In the genomic region with DNA sequence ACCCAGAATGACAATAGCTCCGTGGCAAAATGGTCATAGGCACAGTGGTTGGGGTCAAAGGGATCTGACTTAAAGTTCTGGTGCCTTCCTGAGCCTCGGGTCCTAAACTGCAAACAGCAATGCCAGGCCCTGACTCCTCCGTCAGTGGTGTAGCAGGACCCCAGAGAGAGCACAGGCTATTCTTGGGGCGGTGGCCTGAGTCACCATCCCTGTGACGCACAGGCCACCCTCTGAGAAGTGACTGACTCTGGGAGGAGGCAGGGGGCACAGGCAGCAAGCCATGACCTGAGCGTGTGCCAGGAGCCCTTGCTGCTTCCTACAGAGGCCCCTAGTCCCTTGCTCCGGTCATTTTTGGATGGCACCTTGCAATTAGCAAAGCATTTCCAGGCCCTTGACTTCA, we compare ENCODE assay signal across 15 cellular contexts. TPM values are rescaled to one million over a fixed set of nuclear protein-coding genes. Genes with fewer than 3 reads are reported as not detected.
A peak's percentile ranks its signal among the peaks of the same experiment; 100 is the strongest.
DNase-seq lines count a peak whose midpoint lies in the region; ATAC-seq, FAIRE-seq and TF ChIP-seq lines count a peak whose summit lies in the region.
"Had no signal": no experiment of that assay in that cellular context is flagged by ENCODE, and none has a peak within 500 bp of the region (broad histone marks: within the 10 kb centered on the region; RNA-seq: fewer than 3 reads in every experiment).

No MANE protein-coding gene starts in this region.

- no peak overlapping the region for H3K4me3 Mint-ChIP-seq in HFFc6
- H3K4me3 Mint-ChIP-seq: activated CD8-positive, alpha-beta T cell treated with anti-CD3 and anti-CD28 coated beads, Interleukin-2, amount 10 ng/mL, durations not matched to agents 7 days and 5 days had no signal

- no peak overlapping the region for H3K4me2 ChIP-seq in K562 (ENCODE audit: insufficient read depth, low read length)
- H3K4me2 ChIP-seq: SK-N-SH had no signal

- H3K4me1 ChIP-seq in K562 (replicated peaks in 1 of 2; ENCODE audit: control insufficient read depth in 2 of 2, insufficient read depth in 2 of 2, low read length in 2 of 2) (no peaks in the 10 kb centered on the region; a peak in 1 of 5 replicates), left lung (peaks cover 0 to 15% of the 10 kb centered on the region in 2 donors), tibial artery (peaks cover 0 to 6% (median 0%) of the 10 kb centered on the region in 4 donors), colonic mucosa (no peaks in the 10 kb centered on the region)
- H3K4me1 ChIP-seq: ascending aorta had no signal

- no peaks in the 10 kb centered on the region for H3K79me2 ChIP-seq in K562 (ENCODE audit: control insufficient read depth, insufficient read depth, low read length)

- peak overlapping the region in 1 of 2 experiments; percentile 45; a peak in 1 of 4 replicates for H3K9ac ChIP-seq in K562 (ENCODE audit: insufficient read depth in 1 of 2, low read depth in 2 of 2, low read length in 2 of 2)
- H3K9ac ChIP-seq in colonic mucosa (ENCODE audit: low read depth in 2 of 2, low read length in 2 of 2), result no peak overlapping the region
- H3K9ac ChIP-seq: SK-N-SH had no signal

- no peaks in the 10 kb centered on the region for H3K9me1 ChIP-seq in K562 (ENCODE audit: control insufficient read depth, insufficient read depth, low read length)

- intact Hi-C loops in K562 (cut with micrococcal nuclease), result no loop called here
- intact Hi-C loops in left lung (cut with DNase I), result no loop called here
- intact Hi-C loops in tibial artery (cut with DNase I; ENCODE audit: low total_unique reads), result no loop called here
- intact Hi-C loops in colonic mucosa (cut with DNase I), result no loop called here

- no peak overlapping the region for H3K27ac Mint-ChIP-seq in HFFc6
- H3K27ac Mint-ChIP-seq: activated CD8-positive, alpha-beta T cell treated with anti-CD3 and anti-CD28 coated beads, Interleukin-2, amount 10 ng/mL, durations not matched to agents 7 days and 5 days; progenitor cell of endocrine pancreas had no signal

- no peaks in the 10 kb centered on the region for H3K9me3 ChIP-seq in K562 (replicated peaks; ENCODE audit: control insufficient read depth, insufficient read depth, low read depth, low read length)
- no peaks in the 10 kb centered on the region for H3K9me3 ChIP-seq in left lung
- H3K9me3 ChIP-seq in tibial artery, result no peaks in the 10 kb centered on the region
- H3K9me3 ChIP-seq in colonic mucosa, result no peaks in the 10 kb centered on the region
- H3K9me3 ChIP-seq: ascending aorta, SK-N-SH, thoracic aorta had no signal

- FAIRE-seq in K562 (lab: Jason Lieb, UNC), result no peak
- FAIRE-seq: GM12891, TTC549 had no signal

- H3K9me3 Mint-ChIP-seq in HFFc6, result no peaks in the 10 kb centered on the region

- ATAC-seq in K562 (peak; percentile 46; the same call in 1 of the 3 replicates), left lung (peak; percentile 41)
- ATAC-seq: activated CD8-positive, alpha-beta T cell treated with anti-CD3 and anti-CD28 coated beads, Interleukin-2, amount 10 ng/mL, durations not matched to agents 7 days and 5 days had no signal

- no peaks in the 10 kb centered on the region for H3K36me3 Mint-ChIP-seq in HFFc6 (ENCODE audit: low read depth)

- H3K36me3 ChIP-seq in K562 (ENCODE audit: control insufficient read depth, insufficient read depth, low read length) (no peaks in the 10 kb centered on the region), left lung (no peaks in the 10 kb centered on the region), tibial artery (no peaks in the 10 kb centered on the region), colonic mucosa (no peaks in the 10 kb centered on the region)
- H3K36me3 ChIP-seq: ascending aorta, thoracic aorta had no signal

- in situ Hi-C loops in K562 (cut with MboI), result no loop called here

- DNase-seq in HCEC 1CT (peak; percentile 31), K562 (ENCODE audit: extremely low read depth in 1 of 4, low spot score in 3 of 4) (peak in 1 of 4 experiments; percentile 25), left lung (no peak), tibial artery (peak; percentile 41 to 84), colonic mucosa (no peak), HFFc6 (no peak)
- DNase-seq in activated naive CD4-positive, alpha-beta T cell treated with anti-CD3 and anti-CD28 coated beads, Interleukin-2, amount 50 U/mL, for 16 hours, result no peak
- DNase-seq: activated CD8-positive, alpha-beta T cell treated with anti-CD3 and anti-CD28 coated beads, Interleukin-2, amount 10 ng/mL, durations not matched to agents 7 days and 5 days; NCI-H2171 treated with DMSO at 0.1 percent for 48 hours; SK-N-SH had no signal

- H3K27me3 ChIP-seq in K562 (ENCODE audit: control insufficient read depth in 2 of 2, insufficient read depth in 2 of 2, low read length in 2 of 2) (peaks cover 14 to 29% of the 10 kb centered on the region in 2 experiments), left lung (no peaks in the 10 kb centered on the region), tibial artery (no peaks in the 10 kb centered on the region), colonic mucosa (no peaks in the 10 kb centered on the region)
- H3K27me3 ChIP-seq: ascending aorta had no signal

- no peak overlapping the region for H2AFZ ChIP-seq in K562 (ENCODE audit: low read depth, low read length)

- CTCF ChIA-PET in K562 (lab: Yijun Ruan, JAX; ENCODE audit: low intra/inter-chr PET ratio), result no interaction called here

- H3K4me1 Mint-ChIP-seq in HFFc6 (ENCODE audit: low read depth), result no peaks in the 10 kb centered on the region

- H3K27me3 Mint-ChIP-seq in HFFc6 (ENCODE audit: insufficient read depth), result peaks cover 13% of the 10 kb centered on the region

- TF ChIP-seq RAD21 in K562 (CRISPR knock-in tag; conservative IDR thresholded peaks at IDR 0.05 in 1 of 2, IDR thresholded peaks at IDR 0.05 in 1 of 2), result no peak

- no peak for TF ChIP-seq POLR2A in K562 (conservative IDR thresholded peaks at IDR 0.05)

- no peak for TF ChIP-seq EP300 in K562 (IDR thresholded peaks at IDR 0.05; ENCODE audit: low read length)

- 18% methylated on average over 6 of the region's 7 CpGs for WGBS in K562 (ENCODE audit: insufficient coverage, low coverage, missing lambda C conversion rate)

- TF ChIP-seq CTCF in K562 (IDR thresholded peaks at IDR 0.05 in 2 of 3, conservative IDR thresholded peaks at IDR 0.05 in 1 of 3; ENCODE audit: insufficient read depth in 2 of 3, low read depth in 1 of 3, low read length in 3 of 3), result no peak
- no peak for TF ChIP-seq CTCF in left lung (IDR thresholded peaks at IDR 0.05)
- no peak for TF ChIP-seq CTCF in tibial artery (IDR thresholded peaks at IDR 0.05)
- TF ChIP-seq CTCF in colonic mucosa (IDR thresholded peaks at IDR 0.05), result no peak
- TF ChIP-seq CTCF in HFFc6 (IDR thresholded peaks at IDR 0.05), result no peak

- no peaks in the 10 kb centered on the region for H4K20me1 ChIP-seq in K562 (replicated peaks; ENCODE audit: control insufficient read depth, insufficient read depth, low read length)

- no TSS peak for BruUV-seq in K562 (replicated peaks; lab: Mats Ljungman, UMichigan)

- POLR2A ChIA-PET in K562 (lab: Yijun Ruan, JAX), result interaction anchor here (0.6 kb wide), 1 partner anchor 217 kb away, joined by 3 read pairs; no protein-coding TSS in a partner anchor

- H3K4me3 ChIP-seq in K562, result no peak overlapping the region
- H3K4me3 ChIP-seq in left lung, result no peak overlapping the region
- H3K4me3 ChIP-seq in tibial artery, result no peak overlapping the region
- H3K4me3 ChIP-seq in colonic mucosa, result no peak overlapping the region
- H3K4me3 ChIP-seq: ascending aorta, thoracic aorta had no signal

- H3K27ac ChIP-seq in K562 (ENCODE audit: extremely low read depth, low read depth, low read length) (no peak overlapping the region), left lung (peak overlapping the region in 1 of 2 donors; percentile 20), tibial artery (peak overlapping the region in 1 of 2 donors; percentile 49), colonic mucosa (no peak overlapping the region)

RNA-seq across cellular contexts. Expression of a gene that starts 18.7 kb away (rescaled TPM):
- total RNA-seq in K562 (2011; cell fraction: chromatin; rRNA removed; ENCODE audit: low replicate concordance), result 0.46 and 1.6 TPM in 2 replicates
- total RNA-seq in K562 (2011; cell fraction: nucleolus; rRNA removed), result 1.3 and 2.0 TPM in 2 replicates
- 1.2 and 2.7 TPM in 2 replicates for total RNA-seq in K562 (2011; cell fraction: nucleoplasm; rRNA removed)
- total RNA-seq in K562 (2014; rRNA removed) (0.09 and 0.53 TPM in 2 replicates), K562 (2014; rRNA removed; fragmentation: Illumina TruSeq; extraction: Trizol) (0.10 TPM in 1 of 2 replicates, not detected in the other), K562 (2015; rRNA removed; fragmentation: Illumina TruSeq; extraction: Trizol) (not detected in 2 replicates), K562 (2021) (0.75 and 0.81 TPM in 2 replicates), left lung (10 to 100 TPM; 21.9 to 59.5 TPM), colonic mucosa (10 to 100 TPM; 20.8 to 47.1 TPM)
- polyA plus RNA-seq in K562 (2011; rRNA removed) (0.49 and 0.70 TPM in 2 replicates), K562 (2014; fragmentation: Illumina TruSeq; extraction: Trizol) (0.51 and 0.84 TPM in 2 replicates), K562 (2014; fragmentation: Nextera tagmentation; extraction: Ambion mirVana) (not detected), K562 (2014; rRNA removed) (0.31 and 0.84 TPM in 2 replicates)
- polyA plus RNA-seq in K562 (2011; cell fraction: cytosol; rRNA removed), result 0.53 and 1.9 TPM in 2 replicates
- 0.67 and 1.1 TPM in 2 replicates for polyA plus RNA-seq in K562 (2011; cell fraction: nucleus; rRNA removed)
- polyA plus RNA-seq in K562 (2012), result 0.12 and 0.57 TPM in 2 replicates
- polyA minus RNA-seq in K562 (2011; rRNA and poly(A)+ RNA removed), result 0.78 and 2.1 TPM in 2 replicates
- 0.67 TPM in 1 of 2 replicates, not detected in the other for polyA minus RNA-seq in K562 (2011; cell fraction: cytosol; rRNA and poly(A)+ RNA removed)
- polyA minus RNA-seq in K562 (2011; cell fraction: nucleus; rRNA and poly(A)+ RNA removed), result 0.27 and 0.33 TPM in 2 replicates
- not detected for total RNA-seq in HFFc6 (2021; fragmentation: NEBNext Ultra II Directional; extraction: Animal tissue kit (Norgen Biotek cat#: 25700))
- polyA plus RNA-seq: SK-N-SH had no signal

RNA-seq across cellular contexts. Expression of a gene that starts 21.0 kb away (rescaled TPM):
- 83.2 and 239 TPM in 2 replicates for total RNA-seq in K562 (2011; cell fraction: chromatin; rRNA removed; ENCODE audit: low replicate concordance)
- 206 and 242 TPM in 2 replicates for total RNA-seq in K562 (2011; cell fraction: nucleolus; rRNA removed)
- total RNA-seq in K562 (2011; cell fraction: nucleoplasm; rRNA removed), result 112 and 116 TPM in 2 replicates
- total RNA-seq in K562 (2014; rRNA removed) (110 and 138 TPM in 2 replicates), K562 (2014; rRNA removed; fragmentation: Illumina TruSeq; extraction: Trizol) (9.8 and 13.5 TPM in 2 replicates), K562 (2015; rRNA removed; fragmentation: Illumina TruSeq; extraction: Trizol) (28.7 and 32.9 TPM in 2 replicates), K562 (2021) (107 and 110 TPM in 2 replicates), left lung (10 to 100 TPM; 16.9 to 23.5 TPM), colonic mucosa (10 to 100 TPM; 15.4 to 26.9 TPM)
- polyA plus RNA-seq in K562 (2011; rRNA removed) (22.6 and 38.0 TPM in 2 replicates), K562 (2014; fragmentation: Illumina TruSeq; extraction: Trizol) (19.0 and 35.4 TPM in 2 replicates), K562 (2014; fragmentation: Nextera tagmentation; extraction: Ambion mirVana) (1 to 10 TPM; 4.9 to 5.6 TPM), K562 (2014; rRNA removed) (124 and 143 TPM in 2 replicates)
- polyA plus RNA-seq in K562 (2011; cell fraction: cytosol; rRNA removed), result 38.5 and 83.5 TPM in 2 replicates
- polyA plus RNA-seq in K562 (2011; cell fraction: nucleus; rRNA removed), result 111 and 166 TPM in 2 replicates
- 45.8 and 50.2 TPM in 2 replicates for polyA plus RNA-seq in K562 (2012)
- polyA minus RNA-seq in K562 (2011; rRNA and poly(A)+ RNA removed), result 9.1 and 9.9 TPM in 2 replicates
- polyA minus RNA-seq in K562 (2011; cell fraction: cytosol; rRNA and poly(A)+ RNA removed), result 23.5 and 50.0 TPM in 2 replicates
- 92.0 and 97.6 TPM in 2 replicates for polyA minus RNA-seq in K562 (2011; cell fraction: nucleus; rRNA and poly(A)+ RNA removed)
- total RNA-seq in HFFc6 (2021; fragmentation: NEBNext Ultra II Directional; extraction: Animal tissue kit (Norgen Biotek cat#: 25700)), result 10 to 100 TPM in 5 of 6 experiments, 1 to 10 TPM in 1; 9.2 to 14.7 (median 13.0) TPM

RNA-seq across cellular contexts. Expression of a gene that starts 23.7 kb away (rescaled TPM):
- total RNA-seq in K562 (2011; cell fraction: chromatin; rRNA removed; ENCODE audit: low replicate concordance), result 16.0 and 39.6 TPM in 2 replicates
- 22.4 and 24.5 TPM in 2 replicates for total RNA-seq in K562 (2011; cell fraction: nucleolus; rRNA removed)
- 14.4 and 15.8 TPM in 2 replicates for total RNA-seq in K562 (2011; cell fraction: nucleoplasm; rRNA removed)
- total RNA-seq in K562 (2014; rRNA removed) (2.5 and 3.5 TPM in 2 replicates), K562 (2014; rRNA removed; fragmentation: Illumina TruSeq; extraction: Trizol) (0.51 and 0.73 TPM in 2 replicates), K562 (2015; rRNA removed; fragmentation: Illumina TruSeq; extraction: Trizol) (1.6 and 2.4 TPM in 2 replicates), K562 (2021) (7.6 and 8.5 TPM in 2 replicates), left lung (10 to 100 TPM; 18.0 to 21.0 TPM), colonic mucosa (10 to 100 TPM in 1 of 2 donors, 1 to 10 TPM in 1; 8.9 to 13.7 TPM)
- polyA plus RNA-seq in K562 (2011; rRNA removed) (2.2 and 5.1 TPM in 2 replicates), K562 (2014; fragmentation: Illumina TruSeq; extraction: Trizol) (1.5 and 2.5 TPM in 2 replicates), K562 (2014; fragmentation: Nextera tagmentation; extraction: Ambion mirVana) (under 1 TPM in 1 of 2 experiments, not detected in 1; 0.07 TPM), K562 (2014; rRNA removed) (7.1 and 7.7 TPM in 2 replicates)
- 2.8 and 3.7 TPM in 2 replicates for polyA plus RNA-seq in K562 (2011; cell fraction: cytosol; rRNA removed)
- 32.7 and 44.1 TPM in 2 replicates for polyA plus RNA-seq in K562 (2011; cell fraction: nucleus; rRNA removed)
- polyA plus RNA-seq in K562 (2012), result 4.9 and 11.8 TPM in 2 replicates
- 1.6 TPM in 2 replicates for polyA minus RNA-seq in K562 (2011; rRNA and poly(A)+ RNA removed)
- polyA minus RNA-seq in K562 (2011; cell fraction: cytosol; rRNA and poly(A)+ RNA removed), result 1.8 and 4.5 TPM in 2 replicates
- 10.5 and 14.6 TPM in 2 replicates for polyA minus RNA-seq in K562 (2011; cell fraction: nucleus; rRNA and poly(A)+ RNA removed)
- total RNA-seq in HFFc6 (2021; fragmentation: NEBNext Ultra II Directional; extraction: Animal tissue kit (Norgen Biotek cat#: 25700)), result 1 to 10 TPM; 4.4 to 6.0 (median 5.0) TPM

RNA-seq across cellular contexts. Expression of a gene that starts 35.6 kb away (rescaled TPM):
- total RNA-seq in K562 (2011; cell fraction: chromatin; rRNA removed; ENCODE audit: low replicate concordance), result 4.8 and 5.5 TPM in 2 replicates
- total RNA-seq in K562 (2011; cell fraction: nucleolus; rRNA removed), result 3.3 and 4.0 TPM in 2 replicates
- 4.5 and 6.3 TPM in 2 replicates for total RNA-seq in K562 (2011; cell fraction: nucleoplasm; rRNA removed)
- total RNA-seq in K562 (2014; rRNA removed), result 0.37 and 1.3 TPM in 2 replicates
- 0.18 and 0.22 TPM in 2 replicates for total RNA-seq in K562 (2014; rRNA removed; fragmentation: Illumina TruSeq; extraction: Trizol)
- 0.34 and 0.47 TPM in 2 replicates for total RNA-seq in K562 (2015; rRNA removed; fragmentation: Illumina TruSeq; extraction: Trizol)
- total RNA-seq in K562 (2021), result 0.31 and 0.76 TPM in 2 replicates
- 0.13 and 0.46 TPM in 2 replicates for polyA plus RNA-seq in K562 (2011; rRNA removed)
- 0.29 TPM in 1 of 2 replicates, not detected in the other for polyA plus RNA-seq in K562 (2011; cell fraction: cytosol; rRNA removed)
- polyA plus RNA-seq in K562 (2011; cell fraction: nucleus; rRNA removed), result 1.4 and 1.7 TPM in 2 replicates
- 0.31 and 0.60 TPM in 2 replicates for polyA plus RNA-seq in K562 (2012)
- 0.35 TPM in 1 of 2 replicates, not detected in the other for polyA plus RNA-seq in K562 (2014; fragmentation: Illumina TruSeq; extraction: Trizol)
- polyA plus RNA-seq in K562 (2014; fragmentation: Nextera tagmentation; extraction: Ambion mirVana), result not detected
- polyA plus RNA-seq in K562 (2014; rRNA removed), result 0.43 and 0.72 TPM in 2 replicates
- polyA minus RNA-seq in K562 (2011; rRNA and poly(A)+ RNA removed), result 0.53 TPM in 1 of 2 replicates, not detected in the other
- not detected in 2 replicates for polyA minus RNA-seq in K562 (2011; cell fraction: cytosol; rRNA and poly(A)+ RNA removed)
- 0.56 and 1.3 TPM in 2 replicates for polyA minus RNA-seq in K562 (2011; cell fraction: nucleus; rRNA and poly(A)+ RNA removed)
- total RNA-seq in left lung, result 1 to 10 TPM in 1 of 2 donors, under 1 TPM in 1; 0.61 to 1.4 TPM
- not detected for total RNA-seq in colonic mucosa
- total RNA-seq in HFFc6 (2021; fragmentation: NEBNext Ultra II Directional; extraction: Animal tissue kit (Norgen Biotek cat#: 25700)), result not detected
- total RNA-seq: ascending aorta, progenitor cell of endocrine pancreas, thoracic aorta had no signal
- polyA plus RNA-seq: SK-N-SH had no signal

RNA-seq across cellular contexts. Expression of a gene that starts 47.0 kb away (rescaled TPM):
- 47.5 and 109 TPM in 2 replicates for total RNA-seq in K562 (2011; cell fraction: chromatin; rRNA removed; ENCODE audit: low replicate concordance)
- 178 and 201 TPM in 2 replicates for total RNA-seq in K562 (2011; cell fraction: nucleolus; rRNA removed)
- total RNA-seq in K562 (2011; cell fraction: nucleoplasm; rRNA removed), result 126 and 143 TPM in 2 replicates
- total RNA-seq in K562 (2014; rRNA removed) (186 and 224 TPM in 2 replicates), K562 (2014; rRNA removed; fragmentation: Illumina TruSeq; extraction: Trizol) (54.9 and 64.7 TPM in 2 replicates), K562 (2015; rRNA removed; fragmentation: Illumina TruSeq; extraction: Trizol) (126 and 129 TPM in 2 replicates), K562 (2021) (158 and 163 TPM in 2 replicates), left lung (100 to 1,000 TPM in 1 of 2 donors, 10 to 100 TPM in 1; 90.2 to 104 TPM), colonic mucosa (10 to 100 TPM; 12.8 to 15.6 TPM)
- polyA plus RNA-seq in K562 (2011; rRNA removed) (151 and 194 TPM in 2 replicates), K562 (2014; fragmentation: Illumina TruSeq; extraction: Trizol) (135 and 166 TPM in 2 replicates), K562 (2014; fragmentation: Nextera tagmentation; extraction: Ambion mirVana) (10 to 100 TPM; 11.2 to 69.8 TPM), K562 (2014; rRNA removed) (232 and 241 TPM in 2 replicates)
- polyA plus RNA-seq in K562 (2011; cell fraction: cytosol; rRNA removed), result 219 and 256 TPM in 2 replicates
- 71.2 and 82.7 TPM in 2 replicates for polyA plus RNA-seq in K562 (2011; cell fraction: nucleus; rRNA removed)
- 232 and 263 TPM in 2 replicates for polyA plus RNA-seq in K562 (2012)
- polyA minus RNA-seq in K562 (2011; rRNA and poly(A)+ RNA removed), result 63.4 and 76.9 TPM in 2 replicates
- 39.6 and 74.5 TPM in 2 replicates for polyA minus RNA-seq in K562 (2011; cell fraction: cytosol; rRNA and poly(A)+ RNA removed)
- 19.9 and 44.1 TPM in 2 replicates for polyA minus RNA-seq in K562 (2011; cell fraction: nucleus; rRNA and poly(A)+ RNA removed)
- total RNA-seq in HFFc6 (2021; fragmentation: NEBNext Ultra II Directional; extraction: Animal tissue kit (Norgen Biotek cat#: 25700)), result under 1 TPM in 3 of 6 experiments, not detected in 3; 0.21 to 0.59 (median 0.34) TPM

Comparison
In these comparisons a context has a peak if more than half of its experiments do, and no peak if none do; other contexts are left out.
1. DNase-seq: peak in HCEC 1CT (single experiment) and tibial artery (2 of 2); none in left lung (0 of 2), colonic mucosa (single experiment), activated naive CD4-positive, alpha-beta T cell treated with anti-CD3 and anti-CD28 coated beads, Interleukin-2, amount 50 U/mL, for 16 hours (single experiment) and HFFc6 (single experiment).
2. RNA of a gene that starts 18.7 kb away (total RNA-seq): 21.9 to 59.5 TPM in left lung and 20.8 to 47.1 TPM in colonic mucosa; 0.09 to 2.7 TPM in K562 and not detected in HFFc6; every median in the first group is over 4 times any median in the second.